ENCODE assay signal across 29 cellular contexts in genomic region chr2:9533663-9534062, GRCh38.
"Had no signal": no experiment of that assay in that cellular context is flagged by ENCODE, and none has a peak within 500 bp of the region (broad histone marks: within the 10 kb centered on the region; RNA-seq: fewer than 3 reads in every experiment).

No MANE protein-coding gene starts in this region.

- H3K4me3 Mint-ChIP-seq: activated CD4-positive, alpha-beta T cell treated with anti-CD3 and anti-CD28 coated beads, Interleukin-2, amount 10 ng/mL, durations not matched to agents 24 days and 14 days; activated naive CD4-positive, alpha-beta T cell treated with anti-CD3 and anti-CD28 coated beads, Interleukin-2, amount 50 U/mL, for 24 hours; central memory CD8-positive, alpha-beta T cell; T-helper 1 cell treated with Interleukin-12 subunit alpha and Interleukin-12 subunit beta and Interleukin-4 antibody, amounts not matched to agents 30 μg/mL and 1 μg/mL, for 36 hours; T-helper 2 cell treated with Interferon-gamma antibody and Interleukin-4, amounts not matched to agents 5 μg/mL and 100 μg/mL, for 36 hours had no signal

- H3K27ac Mint-ChIP-seq: activated CD4-positive, alpha-beta T cell treated with anti-CD3 and anti-CD28 coated beads, Interleukin-2, amount 10 ng/mL, durations not matched to agents 24 days and 14 days; activated naive CD4-positive, alpha-beta T cell treated with anti-CD3 and anti-CD28 coated beads, Interleukin-2, amount 50 U/mL, for 24 hours; activated T-helper 2 cell treated with anti-CD3 and anti-CD28 coated beads, Interferon-gamma antibody, Interleukin-2, Interleukin-4, amounts not matched to agents 10 μg/mL and 5 μg/mL and 100 μg/mL, durations not matched to agents 14 hours and 24 hours and 36 hours; T-helper 1 cell treated with Interleukin-12 subunit alpha and Interleukin-12 subunit beta and Interleukin-4 antibody, amounts not matched to agents 30 μg/mL and 1 μg/mL, for 36 hours; T-helper 2 cell treated with Interferon-gamma antibody and Interleukin-4, amounts not matched to agents 5 μg/mL and 100 μg/mL, for 36 hours had no signal

- H3K9me3 Mint-ChIP-seq: activated CD4-positive, alpha-beta T cell treated with anti-CD3 and anti-CD28 coated beads, Interleukin-2, amount 10 ng/mL, durations not matched to agents 24 days and 14 days; activated naive CD4-positive, alpha-beta T cell treated with anti-CD3 and anti-CD28 coated beads, Interleukin-2, amount 50 U/mL, for 24 hours; activated T-helper 2 cell treated with anti-CD3 and anti-CD28 coated beads, Interferon-gamma antibody, Interleukin-2, Interleukin-4, amounts not matched to agents 10 μg/mL and 5 μg/mL and 100 μg/mL, durations not matched to agents 14 hours and 24 hours and 36 hours; central memory CD8-positive, alpha-beta T cell; T-helper 1 cell treated with Interleukin-12 subunit alpha and Interleukin-12 subunit beta and Interleukin-4 antibody, amounts not matched to agents 30 μg/mL and 1 μg/mL, for 36 hours; T-helper 2 cell treated with Interferon-gamma antibody and Interleukin-4, amounts not matched to agents 5 μg/mL and 100 μg/mL, for 36 hours had no signal

- H3K9ac ChIP-seq: SK-N-SH had no signal

- H3K4me2 ChIP-seq: SK-N-SH had no signal

- H3K27ac ChIP-seq: ascending aorta, cardiac muscle cell, Peyer's patch, SJSA1 had no signal

- H3K27me3 ChIP-seq: ascending aorta, cardiac muscle cell, Peyer's patch, SJSA1 had no signal

- DNase-seq: activated CD4-positive, alpha-beta T cell treated with anti-CD3 and anti-CD28 coated beads, Interleukin-2, amount 10 ng/mL, durations not matched to agents 24 days and 14 days; activated CD4-positive, alpha-beta T cell treated with anti-CD3 and anti-CD28 coated beads, Interleukin-2, amount 50 U/mL, for 4 hours; activated gamma-delta T cell; activated naive CD4-positive, alpha-beta T cell treated with Interleukin-2 at 50 U/mL for 16 hours; activated T-cell treated with anti-CD3 and anti-CD28 coated beads, Interleukin-2, amount 50 U/mL, for 1 hour; amygdala; NCI-H1105; NCI-H1417 treated with DMSO at 0.1 percent for 48 hours; NCI-H187 treated with DMSO at 0.1 percent for 48 hours; NCI-H2081; NCI-H345; NCI-H524 treated with DMSO at 0.1 percent for 48 hours; NCI-H748 treated with DMSO at 0.1 percent for 48 hours; NK-92 treated with Interleukin-12 subunit alpha and Interleukin-12 subunit beta, amount 100 ng/mL, for 24 hours; PC-3; Peyer's patch; RPMI8226; SHP77 treated with DMSO at 0.1 percent for 48 hours; SK-N-SH had no signal

- H3K4me3 ChIP-seq: ascending aorta, cardiac muscle cell, K562, Peyer's patch, SJSA1 had no signal

- H3K4me1 ChIP-seq: Peyer's patch had no signal

- H3K27me3 Mint-ChIP-seq: activated CD4-positive, alpha-beta T cell treated with anti-CD3 and anti-CD28 coated beads, Interleukin-2, amount 10 ng/mL, durations not matched to agents 24 days and 14 days; activated naive CD4-positive, alpha-beta T cell treated with anti-CD3 and anti-CD28 coated beads, Interleukin-2, amount 50 U/mL, for 24 hours; central memory CD8-positive, alpha-beta T cell had no signal

- ATAC-seq: K562, PC-3 had no signal

- H3K9me3 ChIP-seq: ascending aorta, Peyer's patch, SJSA1, SK-N-SH had no signal

- H3K4me1 Mint-ChIP-seq: central memory CD8-positive, alpha-beta T cell had no signal

- FAIRE-seq: K562, TTC549 had no signal
